1 cellular context compared by ENCODE assay signal in genomic region chr7:112500619-112501018, GRCh38.
TF ChIP-seq lines count a peak whose summit lies in the region.

No MANE protein-coding gene starts in this region.

TF ChIP-seq in SK-N-SH, 30 proteins besides CTCF, POLR2A, EP300 and RAD21:
- TF ChIP-seq REST (IDR thresholded peaks at IDR 0.05; ENCODE audit: low read depth, low read length) (no peak), RFX5 (IDR thresholded peaks at IDR 0.05; ENCODE audit: low read length) (no peak), SMC3 (IDR thresholded peaks at IDR 0.05; ENCODE audit: low read depth, low read length) (peak; percentile 29; the same call in 1 of the 2 replicates)
